In genomic region chr10:114103286-114103685, GRCh38 we compare ENCODE assay signal across 8 cellular contexts. TPM values are rescaled to one million over a fixed set of nuclear protein-coding genes. Genes with fewer than 3 reads are reported as not detected.
DNase-seq lines count a peak whose midpoint lies in the region; ATAC-seq, FAIRE-seq and TF ChIP-seq lines count a peak whose summit lies in the region.

No MANE protein-coding gene starts in this region.

- DNase-seq in CD1c-positive myeloid dendritic cell (ENCODE audit: extremely low spot score): peak; percentile 67
- DNase-seq in GM19239 (ENCODE audit: insufficient read length, low spot score): no peak
- DNase-seq in NCI-H1048 (lab: John Stamatoyannopoulos, UW): peak; percentile 41
- DNase-seq in heart right ventricle: no peak
- peak; percentile 76 for DNase-seq in small intestine
- no peak for DNase-seq in activated CD4-positive, alpha-beta T cell treated with anti-CD3 and anti-CD28 coated beads, Interleukin-2, amount 50 U/mL, for 48 hours

- WGBS in heart right ventricle, 2 donors: 12 to 16% methylated on average over 6 of the region's 6 CpGs
- WGBS in small intestine, 3 donors: 11% methylated on average over 6 of the region's 6 CpGs

- H3K27me3 ChIP-seq in heart right ventricle: peaks cover 0 to 18% (median 0%) of the 10 kb centered on the region in 7 donors
- H3K27me3 ChIP-seq in small intestine (ENCODE audit: control insufficient read depth in 2 of 2, insufficient read depth in 2 of 2, low read length in 2 of 2): no peaks in the 10 kb centered on the region

- peak; percentile 84 for FAIRE-seq in GM19239 (lab: Jason Lieb, UNC)
- no peak for FAIRE-seq in small intestine (lab: Jason Lieb, UNC)

- H3K4me3 ChIP-seq in WI38 (ENCODE audit: low read depth, low read length): no peak overlapping the region
- no peak overlapping the region for H3K4me3 ChIP-seq in heart right ventricle
- no peak overlapping the region for H3K4me3 ChIP-seq in small intestine (ENCODE audit: low read depth in 1 of 2, low read length in 2 of 2)

- ATAC-seq in heart right ventricle (peak; percentile 39 to 72 (median 64)), HG03135 (IDR thresholded peaks at IDR 0.05; ENCODE audit: unreplicated experiment) (no peak)

- H3K4me1 ChIP-seq in heart right ventricle (peaks cover 0 to 27% (median 11%) of the 10 kb centered on the region in 9 donors), small intestine (ENCODE audit: control insufficient read depth in 2 of 2, insufficient read depth in 1 of 2, low read depth in 1 of 2, low read length in 1 of 2) (peaks cover 0 to 2% of the 10 kb centered on the region in 2 donors)

- no peaks in the 10 kb centered on the region for H3K36me3 ChIP-seq in heart right ventricle
- no peaks in the 10 kb centered on the region for H3K36me3 ChIP-seq in small intestine (ENCODE audit: control insufficient read depth in 2 of 2, insufficient read depth in 2 of 2, low read length in 2 of 2)

- TF ChIP-seq CTCF in WI38 (IDR thresholded peaks at IDR 0.05; ENCODE audit: low read depth, low read length): 0 out of 2 replicates have a peak, but pooled peaks have one; percentile 11
- peak; percentile 13 to 75 (median 64) for TF ChIP-seq CTCF in heart right ventricle (IDR thresholded peaks at IDR 0.05)

- intact Hi-C loops in heart right ventricle (cut with DNase I): loop anchor here (1.0 to 10.0 kb wide), 15 partner anchors 58 to 401 kb away; partner anchors contain the start of genes DCLRE1A (in 2 of the 10), NHLRC2 (in 2 of the 10) and ADRB1 (in 1 of the 10)

- no peaks in the 10 kb centered on the region for H3K9me3 ChIP-seq in heart right ventricle
- H3K9me3 ChIP-seq in small intestine (ENCODE audit: control insufficient read depth, low read depth): no peaks in the 10 kb centered on the region

- H3K27ac ChIP-seq in heart right ventricle (no peak overlapping the region), small intestine (ENCODE audit: low read depth in 1 of 2, low read length in 1 of 2) (no peak overlapping the region)

RNA-seq across cellular contexts. Expression of gene ADRB1, which starts 59.6 kb away (rescaled TPM):
- total RNA-seq in heart right ventricle: 10 to 100 TPM; 24.4 to 98.7 (median 40.6) TPM
- polyA plus RNA-seq in heart right ventricle (10 to 100 TPM in 1 of 2 donors, 1 to 10 TPM in 1; 4.7 to 28.5 TPM), small intestine (under 1 TPM in 2 of 3 donors, not detected in 1; 0.54 to 0.84 TPM)

Comparison
In these comparisons a context has a peak if more than half of its experiments do, and no peak if none do; other contexts are left out.
1. DNase-seq: peak in CD1c-positive myeloid dendritic cell (single experiment), NCI-H1048 (single experiment) and small intestine (single experiment); none in GM19239 (single experiment), heart right ventricle (0 of 2) and activated CD4-positive, alpha-beta T cell treated with anti-CD3 and anti-CD28 coated beads, Interleukin-2, amount 50 U/mL, for 48 hours (0 of 2).